Comparison of ENCODE assay signal across 1 cellular context in genomic region chr17:42759982-42760651, GRCh38.
TF ChIP-seq lines count a peak whose summit lies in the region.

No MANE protein-coding gene starts in this region.

TF ChIP-seq in HepG2, 621 proteins besides CTCF, POLR2A, EP300 and RAD21 (continues in another document):
- TF ChIP-seq ZNF629 (CRISPR knock-in tag; conservative IDR thresholded peaks at IDR 0.05) (0 out of 2 replicates have a peak, but pooled peaks have one; percentile 14), ZNF547 (CRISPR knock-in tag; IDR thresholded peaks at IDR 0.05) (0 out of 2 replicates have a peak, but pooled peaks have one; percentile 3), ZNF317 (CRISPR knock-in tag; IDR thresholded peaks at IDR 0.05) (0 out of 2 replicates have a peak, but pooled peaks have one; percentile 52), ZMYM3 (CRISPR knock-in tag; IDR thresholded peaks at IDR 0.05) (0 out of 2 replicates have a peak, but pooled peaks have one; percentile 26), ZNF567 (CRISPR knock-in tag; IDR thresholded peaks at IDR 0.05; ENCODE audit: borderline replicate concordance) (0 out of 2 replicates have a peak, but pooled peaks have one; percentile 4), KIAA2018 (CRISPR knock-in tag; IDR thresholded peaks at IDR 0.05; ENCODE audit: borderline replicate concordance) (0 out of 2 replicates have a peak, but pooled peaks have one; percentile 5), ELF3 (CRISPR knock-in tag; IDR thresholded peaks at IDR 0.05) (0 out of 2 replicates have a peak, but pooled peaks have one; percentile 1), SP4 (CRISPR knock-in tag; IDR thresholded peaks at IDR 0.05) (peak; percentile 11; the same call in 1 of the 2 replicates), ZBTB4 (CRISPR knock-in tag; IDR thresholded peaks at IDR 0.05; ENCODE audit: borderline replicate concordance) (no peak), CHD4 (IDR thresholded peaks at IDR 0.05; ENCODE audit: borderline replicate concordance, low read length) (0 out of 2 replicates have a peak, but pooled peaks have one; percentile 2), KDM1A (CRISPR knock-in tag; IDR thresholded peaks at IDR 0.05) (peak; percentile 11; the same call in 1 of the 2 replicates), FIP1L1 (IDR thresholded peaks at IDR 0.05; ENCODE audit: borderline replicate concordance, insufficient read depth, low read depth, low read length) (no peak), FOXO1 (CRISPR knock-in tag; IDR thresholded peaks at IDR 0.05) (peak; percentile 32; the same call in 1 of the 2 replicates), ZNF556 (CRISPR knock-in tag; IDR thresholded peaks at IDR 0.05; ENCODE audit: borderline replicate concordance) (0 out of 2 replicates have a peak, but pooled peaks have one; percentile 6), ZNF790 (CRISPR knock-in tag; IDR thresholded peaks at IDR 0.05; ENCODE audit: borderline replicate concordance) (0 out of 2 replicates have a peak, but pooled peaks have one; percentile 11), ZNF512B (CRISPR knock-in tag; IDR thresholded peaks at IDR 0.05; ENCODE audit: borderline replicate concordance) (no peak), ATF7 (IDR thresholded peaks at IDR 0.05) (no peak), ATF7 (CRISPR knock-in tag; IDR thresholded peaks at IDR 0.05) (0 out of 2 replicates have a peak, but pooled peaks have one; percentile 47), HIVEP1 (CRISPR knock-in tag; IDR thresholded peaks at IDR 0.05) (0 out of 2 replicates have a peak, but pooled peaks have one; percentile 17), TAF1 (CRISPR knock-in tag; IDR thresholded peaks at IDR 0.05) (0 out of 2 replicates have a peak, but pooled peaks have one; percentile 3)
- TF ChIP-seq, protein P1, sequence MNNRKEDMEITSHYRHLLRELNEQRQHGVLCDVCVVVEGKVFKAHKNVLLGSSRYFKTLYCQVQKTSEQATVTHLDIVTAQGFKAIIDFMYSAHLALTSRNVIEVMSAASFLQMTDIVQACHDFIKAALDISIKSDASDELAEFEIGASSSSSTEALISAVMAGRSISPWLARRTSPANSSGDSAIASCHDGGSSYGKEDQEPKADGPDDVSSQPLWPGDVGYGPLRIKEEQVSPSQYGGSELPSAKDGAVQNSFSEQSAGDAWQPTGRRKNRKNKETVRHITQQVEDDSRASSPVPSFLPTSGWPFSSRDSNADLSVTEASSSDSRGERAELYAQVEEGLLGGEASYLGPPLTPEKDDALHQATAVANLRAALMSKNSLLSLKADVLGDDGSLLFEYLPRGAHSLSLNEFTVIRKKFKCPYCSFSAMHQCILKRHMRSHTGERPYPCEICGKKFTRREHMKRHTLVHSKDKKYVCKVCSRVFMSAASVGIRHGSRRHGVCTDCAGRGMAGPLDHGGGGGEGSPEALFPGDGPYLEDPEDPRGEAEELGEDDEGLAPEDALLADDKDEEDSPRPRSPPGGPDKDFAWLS (CRISPR knock-in tag; IDR thresholded peaks at IDR 0.05; ENCODE audit: borderline replicate concordance): 0 out of 2 replicates have a peak, but pooled peaks have one; percentile 87
- TF ChIP-seq, protein P2, sequence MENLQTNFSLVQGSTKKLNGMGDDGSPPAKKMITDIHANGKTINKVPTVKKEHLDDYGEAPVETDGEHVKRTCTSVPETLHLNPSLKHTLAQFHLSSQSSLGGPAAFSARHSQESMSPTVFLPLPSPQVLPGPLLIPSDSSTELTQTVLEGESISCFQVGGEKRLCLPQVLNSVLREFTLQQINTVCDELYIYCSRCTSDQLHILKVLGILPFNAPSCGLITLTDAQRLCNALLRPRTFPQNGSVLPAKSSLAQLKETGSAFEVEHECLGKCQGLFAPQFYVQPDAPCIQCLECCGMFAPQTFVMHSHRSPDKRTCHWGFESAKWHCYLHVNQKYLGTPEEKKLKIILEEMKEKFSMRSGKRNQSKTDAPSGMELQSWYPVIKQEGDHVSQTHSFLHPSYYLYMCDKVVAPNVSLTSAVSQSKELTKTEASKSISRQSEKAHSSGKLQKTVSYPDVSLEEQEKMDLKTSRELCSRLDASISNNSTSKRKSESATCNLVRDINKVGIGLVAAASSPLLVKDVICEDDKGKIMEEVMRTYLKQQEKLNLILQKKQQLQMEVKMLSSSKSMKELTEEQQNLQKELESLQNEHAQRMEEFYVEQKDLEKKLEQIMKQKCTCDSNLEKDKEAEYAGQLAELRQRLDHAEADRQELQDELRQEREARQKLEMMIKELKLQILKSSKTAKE (CRISPR knock-in tag; IDR thresholded peaks at IDR 0.05; ENCODE audit: borderline replicate concordance): no peak
- TF ChIP-seq, protein P3, sequence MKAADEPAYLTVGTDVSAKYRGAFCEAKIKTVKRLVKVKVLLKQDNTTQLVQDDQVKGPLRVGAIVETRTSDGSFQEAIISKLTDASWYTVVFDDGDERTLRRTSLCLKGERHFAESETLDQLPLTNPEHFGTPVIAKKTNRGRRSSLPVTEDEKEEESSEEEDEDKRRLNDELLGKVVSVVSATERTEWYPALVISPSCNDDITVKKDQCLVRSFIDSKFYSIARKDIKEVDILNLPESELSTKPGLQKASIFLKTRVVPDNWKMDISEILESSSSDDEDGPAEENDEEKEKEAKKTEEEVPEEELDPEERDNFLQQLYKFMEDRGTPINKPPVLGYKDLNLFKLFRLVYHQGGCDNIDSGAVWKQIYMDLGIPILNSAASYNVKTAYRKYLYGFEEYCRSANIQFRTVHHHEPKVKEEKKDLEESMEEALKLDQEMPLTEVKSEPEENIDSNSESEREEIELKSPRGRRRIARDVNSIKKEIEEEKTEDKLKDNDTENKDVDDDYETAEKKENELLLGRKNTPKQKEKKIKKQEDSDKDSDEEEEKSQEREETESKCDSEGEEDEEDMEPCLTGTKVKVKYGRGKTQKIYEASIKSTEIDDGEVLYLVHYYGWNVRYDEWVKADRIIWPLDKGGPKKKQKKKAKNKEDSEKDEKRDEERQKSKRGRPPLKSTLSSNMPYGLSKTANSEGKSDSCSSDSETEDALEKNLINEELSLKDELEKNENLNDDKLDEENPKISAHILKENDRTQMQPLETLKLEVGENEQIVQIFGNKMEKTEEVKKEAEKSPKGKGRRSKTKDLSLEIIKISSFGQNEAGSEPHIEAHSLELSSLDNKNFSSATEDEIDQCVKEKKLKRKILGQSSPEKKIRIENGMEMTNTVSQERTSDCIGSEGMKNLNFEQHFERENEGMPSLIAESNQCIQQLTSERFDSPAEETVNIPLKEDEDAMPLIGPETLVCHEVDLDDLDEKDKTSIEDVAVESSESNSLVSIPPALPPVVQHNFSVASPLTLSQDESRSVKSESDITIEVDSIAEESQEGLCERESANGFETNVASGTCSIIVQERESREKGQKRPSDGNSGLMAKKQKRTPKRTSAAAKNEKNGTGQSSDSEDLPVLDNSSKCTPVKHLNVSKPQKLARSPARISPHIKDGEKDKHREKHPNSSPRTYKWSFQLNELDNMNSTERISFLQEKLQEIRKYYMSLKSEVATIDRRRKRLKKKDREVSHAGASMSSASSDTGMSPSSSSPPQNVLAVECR (CRISPR knock-in tag; IDR thresholded peaks at IDR 0.05; ENCODE audit: borderline replicate concordance): no peak
- TF ChIP-seq, protein P4, sequence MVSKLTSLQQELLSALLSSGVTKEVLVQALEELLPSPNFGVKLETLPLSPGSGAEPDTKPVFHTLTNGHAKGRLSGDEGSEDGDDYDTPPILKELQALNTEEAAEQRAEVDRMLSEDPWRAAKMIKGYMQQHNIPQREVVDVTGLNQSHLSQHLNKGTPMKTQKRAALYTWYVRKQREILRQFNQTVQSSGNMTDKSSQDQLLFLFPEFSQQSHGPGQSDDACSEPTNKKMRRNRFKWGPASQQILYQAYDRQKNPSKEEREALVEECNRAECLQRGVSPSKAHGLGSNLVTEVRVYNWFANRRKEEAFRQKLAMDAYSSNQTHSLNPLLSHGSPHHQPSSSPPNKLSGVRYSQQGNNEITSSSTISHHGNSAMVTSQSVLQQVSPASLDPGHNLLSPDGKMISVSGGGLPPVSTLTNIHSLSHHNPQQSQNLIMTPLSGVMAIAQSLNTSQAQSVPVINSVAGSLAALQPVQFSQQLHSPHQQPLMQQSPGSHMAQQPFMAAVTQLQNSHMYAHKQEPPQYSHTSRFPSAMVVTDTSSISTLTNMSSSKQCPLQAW (CRISPR knock-in tag; IDR thresholded peaks at IDR 0.05): 0 out of 2 replicates have a peak, but pooled peaks have one; percentile 15
